ENCODE assay signal across 8 cellular contexts in genomic region chr11:125569913-125570621, GRCh38. TPM values are rescaled to one million over a fixed set of nuclear protein-coding genes. Genes with fewer than 3 reads are reported as not detected.
DNase-seq lines count a peak whose midpoint lies in the region; ATAC-seq, FAIRE-seq and TF ChIP-seq lines count a peak whose summit lies in the region.

No MANE protein-coding gene starts in this region.

- TF ChIP-seq CTCF in 22Rv1 (IDR thresholded peaks at IDR 0.05): no peak
- no peak for TF ChIP-seq CTCF in KMS-11 (conservative IDR thresholded peaks at IDR 0.05; ENCODE audit: low read depth, low read length)
- no peak for TF ChIP-seq CTCF in brain (conservative IDR thresholded peaks at IDR 0.05)

- H3K27ac Mint-ChIP-seq in brain: peak overlapping the region; percentile 83 to 92 (median 85)

- whole genome bisulfite sequencing in urinary bladder: 3% methylated on average over 9 of the region's 9 CpGs

- H3K27me3 ChIP-seq in KMS-11 (ENCODE audit: insufficient read depth, low read depth): no peaks in the 10 kb centered on the region

- peaks cover 16% of the 10 kb centered on the region; the same call in 1 of the 2 replicates for H3K79me2 ChIP-seq in KMS-11 (ENCODE audit: insufficient read depth, low read depth)

- peak overlapping the region; percentile 64 for H2AFZ ChIP-seq in KMS-11 (ENCODE audit: low read depth)

- H4K20me1 ChIP-seq in KMS-11 (ENCODE audit: insufficient read depth): no peaks in the 10 kb centered on the region

- peak overlapping the region; percentile 82 for H3K4me2 ChIP-seq in KMS-11

- peak overlapping the region; percentile 87 to 94 (median 91) for H3K4me3 Mint-ChIP-seq in brain

- H3K9me3 Mint-ChIP-seq in brain: peaks cover 0 to 5% (median 3%) of the 10 kb centered on the region in 5 experiments

- H3K36me3 ChIP-seq in KMS-11 (ENCODE audit: insufficient read depth) (no peaks in the 10 kb centered on the region), urinary bladder (ENCODE audit: insufficient read depth) (no peaks in the 10 kb centered on the region)

- H3K4me1 Mint-ChIP-seq in brain: peaks cover 30% of the 10 kb centered on the region

- no peak for FAIRE-seq in GM12892 (lab: Jason Lieb, UNC)

- no peak for TF ChIP-seq POLR2A in GM12892 (IDR thresholded peaks at IDR 0.05; ENCODE audit: low read depth, low read length)

- peak overlapping the region; percentile 70 for H3K27ac ChIP-seq in 22Rv1
- peak overlapping the region; percentile 70 for H3K27ac ChIP-seq in KMS-11
- no peak overlapping the region for H3K27ac ChIP-seq in urinary bladder (ENCODE audit: low read depth)

- H3K9ac ChIP-seq in KMS-11: peak overlapping the region; percentile 85

- ATAC-seq in GM19324 (IDR thresholded peaks at IDR 0.05; ENCODE audit: low FRiP score, unreplicated experiment): no peak

- H3K36me3 Mint-ChIP-seq in brain: peaks cover 27% of the 10 kb centered on the region

- H3K27me3 Mint-ChIP-seq in brain: no peaks in the 10 kb centered on the region

- H3K4me3 ChIP-seq in KMS-11 (IDR thresholded peaks at IDR 0.05; ENCODE audit: insufficient read depth, low read depth, low read length) (no peak overlapping the region), urinary bladder (ENCODE audit: low read depth, low read length) (peak overlapping the region; percentile 78)

- peak; percentile 8 for DNase-seq in GM12892 (ENCODE audit: insufficient read length)
- peak; percentile 7 to 12 for DNase-seq in lung microvascular endothelial cell (ENCODE audit: low read depth in 2 of 2)
- no peak for DNase-seq in NCI-H2227 treated with DMSO at 0.1 percent for 48 hours (lab: John Stamatoyannopoulos, UW)

- H3K4me1 ChIP-seq in KMS-11 (ENCODE audit: low read depth, poor library complexity, severe bottlenecking) (peaks cover 12% of the 10 kb centered on the region), urinary bladder (ENCODE audit: insufficient read depth) (no peaks in the 10 kb centered on the region)

RNA-seq across cellular contexts. Expression of gene EI24, which starts 0.8 kb away (rescaled TPM):
- polyA plus RNA-seq in GM12892 (2012; ENCODE audit: missing spikeins): 43.3 TPM
- polyA plus RNA-seq in brain (ENCODE audit: insufficient read depth, low read depth, low replicate concordance) (95.0 TPM), urinary bladder (90.2 TPM)
- total RNA-seq in lung microvascular endothelial cell (96.4 and 117 TPM in 2 replicates), urinary bladder (54.8 TPM)

RNA-seq across cellular contexts. Expression of gene STT3A, which starts 22.6 kb away (rescaled TPM):
- 75.7 TPM for polyA plus RNA-seq in GM12892 (2012; ENCODE audit: missing spikeins)
- polyA plus RNA-seq in brain (ENCODE audit: insufficient read depth, low read depth, low replicate concordance): 132 TPM
- 141 and 204 TPM in 2 replicates for total RNA-seq in lung microvascular endothelial cell
- total RNA-seq in urinary bladder: 145 TPM
- polyA plus RNA-seq in urinary bladder: 66.1 TPM

RNA-seq across cellular contexts. Expression of gene CHEK1, which starts 54.9 kb away (rescaled TPM):
- polyA plus RNA-seq in GM12892 (2012; ENCODE audit: missing spikeins): 36.5 TPM
- polyA plus RNA-seq in brain (ENCODE audit: insufficient read depth, low read depth, low replicate concordance) (24.5 TPM), urinary bladder (2.7 TPM)
- total RNA-seq in lung microvascular endothelial cell (7.9 and 16.8 TPM in 2 replicates), urinary bladder (22.9 TPM)
